9 cellular contexts compared by ENCODE assay signal in genomic region chr19:41939861-41940442, GRCh38. TPM values are rescaled to one million over a fixed set of nuclear protein-coding genes. Genes with fewer than 3 reads are reported as not detected.
DNase-seq lines count a peak whose midpoint lies in the region; ATAC-seq lines count a peak whose summit lies in the region.
"Had no signal": no experiment of that assay in that cellular context is flagged by ENCODE, and none has a peak within 500 bp of the region (broad histone marks: within the 10 kb centered on the region; RNA-seq: fewer than 3 reads in every experiment).

No MANE protein-coding gene starts in this region.

- ATAC-seq in GM19351 (IDR thresholded peaks at IDR 0.05; ENCODE audit: unreplicated experiment) (no peak), GM21529 (IDR thresholded peaks at IDR 0.05; ENCODE audit: unreplicated experiment) (no peak)

- H3K4me3 ChIP-seq in CD8-positive, alpha-beta memory T cell (ENCODE audit: low read length): no peak overlapping the region
- H3K4me3 ChIP-seq in iPS-18c (ENCODE audit: insufficient read depth, low read depth, low read length): peak overlapping the region; percentile 49; the same call in 1 of the 2 replicates

- peak in 2 of 5 donors; percentile 23 to 69 for DNase-seq in CD8-positive, alpha-beta memory T cell
- peak; percentile 20 for DNase-seq in NCI-H146 treated with DMSO at 0.1 percent for 48 hours (lab: John Stamatoyannopoulos, UW; ENCODE audit: unreplicated experiment)
- no peak for DNase-seq in activated T-helper 2 cell treated with anti-CD3 and anti-CD28 coated beads, Interferon-gamma antibody, Interleukin-2, Interleukin-4, amounts not matched to agents 10 μg/mL and 5 μg/mL and 100 μg/mL, durations not matched to agents 14 hours and 24 hours and 36 hours (ENCODE audit: low spot score)
- peak; percentile 66 for DNase-seq in stimulated activated CD8-positive, alpha-beta memory T cell treated with anti-CD3 and anti-CD28 coated beads, Interleukin-12 subunit alpha, Interleukin-12 subunit beta, amount 100 ng/mL, for 4 hours (ENCODE audit: low read depth)
- no peak for DNase-seq in SKM-1 (lab: John Stamatoyannopoulos, UW; ENCODE audit: unreplicated experiment)

- H3K27me3 ChIP-seq in CD8-positive, alpha-beta memory T cell (ENCODE audit: insufficient read depth, low read length, poor library complexity, severe bottlenecking): peaks cover 8% of the 10 kb centered on the region

- no peak overlapping the region for H3K27ac ChIP-seq in CD8-positive, alpha-beta memory T cell (ENCODE audit: low read depth, low read length)

- no peaks in the 10 kb centered on the region for H3K36me3 Mint-ChIP-seq in CD8-positive, alpha-beta memory T cell
- no peaks in the 10 kb centered on the region for H3K36me3 Mint-ChIP-seq in activated T-helper 2 cell treated with anti-CD3 and anti-CD28 coated beads, Interferon-gamma antibody, Interleukin-2, Interleukin-4, amounts not matched to agents 10 μg/mL and 5 μg/mL and 100 μg/mL, durations not matched to agents 14 hours and 24 hours and 36 hours (ENCODE audit: low read depth)

- intact Hi-C loops in activated T-helper 2 cell treated with anti-CD3 and anti-CD28 coated beads, Interferon-gamma antibody, Interleukin-2, Interleukin-4, amounts not matched to agents 10 μg/mL and 5 μg/mL and 100 μg/mL, durations not matched to agents 14 hours and 24 hours and 36 hours (cut with micrococcal nuclease): no loop called here

- CTCF ChIA-PET in CD8-positive, alpha-beta memory T cell (lab: Charles Lee): no interaction called here

- H3K4me3 Mint-ChIP-seq in CD8-positive, alpha-beta memory T cell: peak overlapping the region in 2 of 7 donors; percentile 76 to 89
- H3K4me3 Mint-ChIP-seq in activated T-helper 2 cell treated with anti-CD3 and anti-CD28 coated beads, Interferon-gamma antibody, Interleukin-2, Interleukin-4, amounts not matched to agents 10 μg/mL and 5 μg/mL and 100 μg/mL, durations not matched to agents 14 hours and 24 hours and 36 hours (ENCODE audit: low read depth): peak overlapping the region; percentile 78

- POLR2A ChIA-PET in CD8-positive, alpha-beta memory T cell (lab: Charles Lee): interaction anchor here (0.6 to 0.7 kb wide), 2 partner anchors 9 to 41 kb away, joined by 3 read pairs; no protein-coding TSS in a partner anchor

- peaks cover 36% of the 10 kb centered on the region for H3K4me1 ChIP-seq in CD8-positive, alpha-beta memory T cell (ENCODE audit: insufficient read depth, low read length)

- H3K36me3 ChIP-seq in CD8-positive, alpha-beta memory T cell (ENCODE audit: insufficient read depth, low read length): no peaks in the 10 kb centered on the region

- H3K4me1 Mint-ChIP-seq in CD8-positive, alpha-beta memory T cell: peaks cover 36 to 63% (median 39%) of the 10 kb centered on the region in 3 donors
- peaks cover 34% of the 10 kb centered on the region for H3K4me1 Mint-ChIP-seq in activated T-helper 2 cell treated with anti-CD3 and anti-CD28 coated beads, Interferon-gamma antibody, Interleukin-2, Interleukin-4, amounts not matched to agents 10 μg/mL and 5 μg/mL and 100 μg/mL, durations not matched to agents 14 hours and 24 hours and 36 hours (ENCODE audit: low read depth)

- peak overlapping the region in 5 of 8 donors; percentile 43 to 94 (median 68) for H3K27ac Mint-ChIP-seq in CD8-positive, alpha-beta memory T cell
- peak overlapping the region; percentile 67 for H3K27ac Mint-ChIP-seq in activated T-helper 2 cell treated with anti-CD3 and anti-CD28 coated beads, Interferon-gamma antibody, Interleukin-2, Interleukin-4, amounts not matched to agents 10 μg/mL and 5 μg/mL and 100 μg/mL, durations not matched to agents 14 hours and 24 hours and 36 hours

- H3K9me3 Mint-ChIP-seq in CD8-positive, alpha-beta memory T cell: peaks cover 0 to 2% (median 0%) of the 10 kb centered on the region in 5 donors
- no peaks in the 10 kb centered on the region for H3K9me3 Mint-ChIP-seq in activated T-helper 2 cell treated with anti-CD3 and anti-CD28 coated beads, Interferon-gamma antibody, Interleukin-2, Interleukin-4, amounts not matched to agents 10 μg/mL and 5 μg/mL and 100 μg/mL, durations not matched to agents 14 hours and 24 hours and 36 hours

- H3K27me3 Mint-ChIP-seq in CD8-positive, alpha-beta memory T cell: peaks cover 14 to 16% of the 10 kb centered on the region in 2 donors
- H3K27me3 Mint-ChIP-seq in activated T-helper 2 cell treated with anti-CD3 and anti-CD28 coated beads, Interferon-gamma antibody, Interleukin-2, Interleukin-4, amounts not matched to agents 10 μg/mL and 5 μg/mL and 100 μg/mL, durations not matched to agents 14 hours and 24 hours and 36 hours (ENCODE audit: low read depth): peaks cover 18% of the 10 kb centered on the region

- H3K9me3 ChIP-seq in CD8-positive, alpha-beta memory T cell (ENCODE audit: low read length): no peaks in the 10 kb centered on the region
- H3K9me3 ChIP-seq in iPS-18c (ENCODE audit: control insufficient read depth, insufficient read depth, low read length): no peaks in the 10 kb centered on the region

RNA-seq across cellular contexts. Expression of gene ERFL, which starts 11.7 kb away (rescaled TPM):
- total RNA-seq in CD8-positive, alpha-beta memory T cell: 1 to 10 TPM; 1.3 to 1.4 TPM
- polyA plus RNA-seq in CD8-positive, alpha-beta memory T cell: not detected
- 2.1 and 2.3 TPM in 2 replicates for total RNA-seq in activated T-helper 2 cell treated with anti-CD3 and anti-CD28 coated beads, Interferon-gamma antibody, Interleukin-2, Interleukin-4, amounts not matched to agents 10 μg/mL and 5 μg/mL and 100 μg/mL, durations not matched to agents 14 hours and 24 hours and 36 hours
- total RNA-seq: frontal cortex had no signal

RNA-seq across cellular contexts. Expression of gene RABAC1, which starts 19.2 kb away (rescaled TPM):
- 10 to 100 TPM; 74.7 to 83.3 TPM for total RNA-seq in CD8-positive, alpha-beta memory T cell
- polyA plus RNA-seq in CD8-positive, alpha-beta memory T cell: 220 TPM
- 54.0 and 57.6 TPM in 2 replicates for total RNA-seq in activated T-helper 2 cell treated with anti-CD3 and anti-CD28 coated beads, Interferon-gamma antibody, Interleukin-2, Interleukin-4, amounts not matched to agents 10 μg/mL and 5 μg/mL and 100 μg/mL, durations not matched to agents 14 hours and 24 hours and 36 hours

RNA-seq across cellular contexts. Expression of gene ATP1A3, which starts 54.1 kb away (rescaled TPM):
- total RNA-seq in CD8-positive, alpha-beta memory T cell: 1 to 10 TPM; 1.9 to 4.1 TPM
- polyA plus RNA-seq in CD8-positive, alpha-beta memory T cell: 8.2 TPM
- 0.97 and 1.7 TPM in 2 replicates for total RNA-seq in activated T-helper 2 cell treated with anti-CD3 and anti-CD28 coated beads, Interferon-gamma antibody, Interleukin-2, Interleukin-4, amounts not matched to agents 10 μg/mL and 5 μg/mL and 100 μg/mL, durations not matched to agents 14 hours and 24 hours and 36 hours

RNA-seq across cellular contexts. Expression of gene ARHGEF1, which starts 57.0 kb away (rescaled TPM):
- total RNA-seq in CD8-positive, alpha-beta memory T cell: 100 to 1,000 TPM; 295 to 312 TPM
- polyA plus RNA-seq in CD8-positive, alpha-beta memory T cell: 350 TPM
- total RNA-seq in activated T-helper 2 cell treated with anti-CD3 and anti-CD28 coated beads, Interferon-gamma antibody, Interleukin-2, Interleukin-4, amounts not matched to agents 10 μg/mL and 5 μg/mL and 100 μg/mL, durations not matched to agents 14 hours and 24 hours and 36 hours: 340 and 353 TPM in 2 replicates

Comparison
In these comparisons a context has a peak if more than half of its experiments do, and no peak if none do; other contexts are left out.
1. DNase-seq: peak in NCI-H146 treated with DMSO at 0.1 percent for 48 hours (single experiment) and stimulated activated CD8-positive, alpha-beta memory T cell treated with anti-CD3 and anti-CD28 coated beads, Interleukin-12 subunit alpha, Interleukin-12 subunit beta, amount 100 ng/mL, for 4 hours (single experiment); none in activated T-helper 2 cell treated with anti-CD3 and anti-CD28 coated beads, Interferon-gamma antibody, Interleukin-2, Interleukin-4, amounts not matched to agents 10 μg/mL and 5 μg/mL and 100 μg/mL, durations not matched to agents 14 hours and 24 hours and 36 hours (single experiment) and SKM-1 (single experiment).